Comparison of ENCODE assay signal across 14 cellular contexts in genomic region chr11:1150769-1151365, GRCh38. TPM values are rescaled to one million over a fixed set of nuclear protein-coding genes. Genes with fewer than 3 reads are reported as not detected.
DNase-seq lines count a peak whose midpoint lies in the region; ATAC-seq and TF ChIP-seq lines count a peak whose summit lies in the region.
"Had no signal": no experiment of that assay in that cellular context is flagged by ENCODE, and none has a peak within 500 bp of the region (broad histone marks: within the 10 kb centered on the region; RNA-seq: fewer than 3 reads in every experiment).

No MANE protein-coding gene starts in this region.

- H3K4me3 Mint-ChIP-seq in HFFc6 = no peak overlapping the region
- H3K4me3 Mint-ChIP-seq in nephron progenitor cell = no peak overlapping the region

- H3K9me3 Mint-ChIP-seq in HFFc6 (peaks cover 12% of the 10 kb centered on the region), nephron progenitor cell (peaks cover 18% of the 10 kb centered on the region)

- DNase-seq in AG04450 (ENCODE audit: low read depth, low spot score) (no peak), HFFc6 (no peak), colonic mucosa (peak; percentile 52), lung microvascular endothelial cell (ENCODE audit: low read depth in 2 of 2) (peak; percentile 32 to 80), nephron progenitor cell (no peak), NCI-H446 (lab: John Stamatoyannopoulos, UW) (no peak), NCI-H2171 treated with DMSO at 0.1 percent for 48 hours (lab: John Stamatoyannopoulos, UW) (no peak)
- DNase-seq: activated T-cell treated with anti-CD3 and anti-CD28 coated beads, Interleukin-2, amount 50 U/mL, for 48 hours; KBM-7; NCI-H774 had no signal

- intact Hi-C loops in colonic mucosa (cut with DNase I) = no loop called here

- H3K4me1 Mint-ChIP-seq in HFFc6 (ENCODE audit: low read depth) (peaks cover 9% of the 10 kb centered on the region), nephron progenitor cell (peaks cover 5% of the 10 kb centered on the region)

- peak overlapping the region; percentile 78 for H3K27ac ChIP-seq in AG04450 (ENCODE audit: low read depth, low read length)
- peak overlapping the region; percentile 22 for H3K27ac ChIP-seq in colonic mucosa
- H3K27ac ChIP-seq: cardiac muscle cell had no signal

- CTCF ChIA-PET in AG04450 (lab: Charles Lee) = no interaction called here

- H3K27ac Mint-ChIP-seq in HFFc6 = peak overlapping the region; percentile 40; the same call in 1 of the 2 replicates
- no peak overlapping the region for H3K27ac Mint-ChIP-seq in nephron progenitor cell

- peaks cover 5% of the 10 kb centered on the region; the same call in 1 of the 2 replicates for H3K9me3 ChIP-seq in AG04450 (ENCODE audit: control insufficient read depth, insufficient read depth, low read length)
- no peaks in the 10 kb centered on the region for H3K9me3 ChIP-seq in colonic mucosa
- H3K9me3 ChIP-seq: Caco-2 had no signal

- TF ChIP-seq CTCF in AG04450 (IDR thresholded peaks at IDR 0.05; ENCODE audit: low read depth, low read length) = no peak
- no peak for TF ChIP-seq CTCF in HFFc6 (IDR thresholded peaks at IDR 0.05)
- TF ChIP-seq CTCF in colonic mucosa (IDR thresholded peaks at IDR 0.05) = no peak
- no peak for TF ChIP-seq CTCF in nephron progenitor cell (IDR thresholded peaks at IDR 0.05)

- H3K36me3 Mint-ChIP-seq in HFFc6 (ENCODE audit: low read depth) (peaks cover 7% of the 10 kb centered on the region; the same call in 1 of the 2 replicates), nephron progenitor cell (ENCODE audit: low read depth) (no peaks in the 10 kb centered on the region)

- H3K4me1 ChIP-seq in colonic mucosa = no peaks in the 10 kb centered on the region

- H3K27me3 Mint-ChIP-seq in HFFc6 (ENCODE audit: insufficient read depth) (peaks cover 2% of the 10 kb centered on the region; the same call in 1 of the 2 replicates), nephron progenitor cell (ENCODE audit: low read depth, poor library complexity) (peaks cover 8% of the 10 kb centered on the region)

- H3K27me3 ChIP-seq in AG04450 (ENCODE audit: control insufficient read depth, insufficient read depth, low read length) (no peaks in the 10 kb centered on the region), colonic mucosa (no peaks in the 10 kb centered on the region)
- H3K27me3 ChIP-seq: cardiac muscle cell had no signal

- no peak overlapping the region for H3K9ac ChIP-seq in colonic mucosa (ENCODE audit: low read depth in 2 of 2, low read length in 2 of 2)

- no peaks in the 10 kb centered on the region for H3K36me3 ChIP-seq in colonic mucosa
- H3K36me3 ChIP-seq: cardiac muscle cell had no signal

- POLR2A ChIA-PET in AG04450 (lab: Yijun Ruan, JAX) = no interaction called here

- H3K4me3 ChIP-seq in AG04450 (ENCODE audit: low read depth, low read length) = no peak overlapping the region
- H3K4me3 ChIP-seq in colonic mucosa = no peak overlapping the region
- H3K4me3 ChIP-seq: cardiac muscle cell had no signal

- no peak for ATAC-seq in HG02798 (IDR thresholded peaks at IDR 0.05; ENCODE audit: poor library complexity, unreplicated experiment)

RNA-seq across cellular contexts. Expression of gene MUC5AC, which starts 6.9 kb away (rescaled TPM):
- polyA plus RNA-seq in AG04450 (2011; rRNA removed) = under 0.01 and 0.01 TPM in 2 replicates
- polyA minus RNA-seq in AG04450 (2011; rRNA and poly(A)+ RNA removed) = under 0.01 TPM in 1 of 2 replicates, not detected in the other
- not detected for total RNA-seq in HFFc6 (2021; fragmentation: NEBNext Ultra II Directional; extraction: Animal tissue kit (Norgen Biotek cat#: 25700))
- total RNA-seq in colonic mucosa (under 1 TPM; 0.03 to 0.20 TPM), lung microvascular endothelial cell (not detected in 2 replicates)
- total RNA-seq: cardiac muscle cell; T-helper 2 cell treated with Interferon-gamma antibody and Interleukin-4, amounts not matched to agents 100 ng/mL and 5 ng/mL, for 36 hours had no signal
- polyA plus RNA-seq: cardiac muscle cell had no signal

Comparison
In these comparisons a context has a peak if more than half of its experiments do, and no peak if none do; other contexts are left out.
1. DNase-seq: peak in colonic mucosa (single experiment) and lung microvascular endothelial cell (2 of 2); none in AG04450 (single experiment), HFFc6 (single experiment), nephron progenitor cell (single experiment), NCI-H446 (0 of 2) and NCI-H2171 treated with DMSO at 0.1 percent for 48 hours (single experiment).